Comparison of ENCODE assay signal across 17 cellular contexts in the genomic region with DNA sequence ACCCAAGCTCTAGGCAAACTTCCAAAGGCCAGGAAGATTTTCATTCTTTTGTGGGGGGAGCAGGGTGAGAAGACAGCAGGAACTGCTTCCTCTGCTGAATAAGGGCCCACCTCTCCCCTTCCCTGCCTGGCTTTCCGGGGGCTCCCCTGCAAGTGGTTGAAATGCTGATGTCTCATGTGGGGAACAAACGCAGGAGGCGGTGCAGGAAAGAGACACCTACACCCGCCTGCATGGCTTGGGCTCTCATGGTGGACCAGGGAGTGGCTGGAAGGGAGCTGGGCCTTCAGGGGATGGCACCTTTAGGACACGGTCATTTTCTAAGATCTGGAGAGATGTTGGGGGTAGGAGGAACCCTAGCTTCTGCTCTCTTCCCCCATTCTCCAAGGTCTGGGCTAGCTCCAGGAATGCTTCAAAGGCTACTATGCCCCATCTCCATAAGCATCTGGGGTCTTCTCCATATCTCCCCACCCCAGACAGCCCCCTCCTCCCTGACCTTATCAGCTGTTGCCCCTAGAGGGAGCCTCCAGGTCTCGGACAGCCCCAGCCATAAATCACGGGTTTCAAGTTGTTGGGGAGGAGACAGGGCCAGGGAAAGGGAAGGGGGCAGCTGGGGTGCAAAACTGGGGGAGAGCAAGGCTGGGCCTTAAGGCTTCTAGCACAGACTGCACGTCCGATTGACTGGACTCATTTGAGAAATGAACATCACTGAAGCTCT.
DNase-seq lines count a peak whose midpoint lies in the region; TF ChIP-seq lines count a peak whose summit lies in the region.
"Had no signal": no experiment of that assay in that cellular context is flagged by ENCODE, and none has a peak within 500 bp of the region (broad histone marks: within the 10 kb centered on the region; RNA-seq: fewer than 3 reads in every experiment).

No MANE protein-coding gene starts in this region.

- H3K4me2 ChIP-seq in Loucy (ENCODE audit: low read depth, low read length, poor library complexity, severe bottlenecking) = no peak overlapping the region

- no peaks in the 10 kb centered on the region for H3K4me1 Mint-ChIP-seq in progenitor cell of endocrine pancreas (ENCODE audit: low read depth)
- no peaks in the 10 kb centered on the region for H3K4me1 Mint-ChIP-seq in activated T-helper 1 cell treated with anti-CD3 and anti-CD28 coated beads, Interleukin-12 subunit alpha, Interleukin-12 subunit beta, Interleukin-2, Interleukin-4 antibody, amounts not matched to agents 30 ng/mL and 10 ng/mL and 1 ng/mL, durations not matched to agents 14 hours and 24 hours and 36 hours (ENCODE audit: low read depth)
- H3K4me1 Mint-ChIP-seq: natural killer cell had no signal

- DNase-seq in GM12865 (ENCODE audit: low read depth) (no peak), brain microvascular endothelial cell (no peak), progenitor cell of endocrine pancreas (ENCODE audit: low spot score, unreplicated experiment) (no peak), transverse colon (no peak), germinal center (ENCODE audit: low spot score) (no peak)
- DNase-seq in activated T-helper 1 cell treated with anti-CD3 and anti-CD28 coated beads, Interleukin-12 subunit alpha, Interleukin-12 subunit beta, Interleukin-2, Interleukin-4 antibody, amounts not matched to agents 30 ng/mL and 10 ng/mL and 1 ng/mL, durations not matched to agents 14 hours and 24 hours and 36 hours (ENCODE audit: low spot score) = no peak
- DNase-seq: activated CD8-positive, alpha-beta T cell treated with anti-CD3 and anti-CD28 coated beads for 36 hours; activated T-cell treated with anti-CD3 and anti-CD28 coated beads, Interleukin-2, amount 50 U/mL, for 72 hours; C1 segment of cervical spinal cord; caudate nucleus; DMS79 treated with DMSO at 0.1 percent for 48 hours; effector memory CD8-positive, alpha-beta T cell; lower lobe of right lung; MV-4-11; natural killer cell; NCI-H2081 treated with DMSO at 0.1 percent for 48 hours had no signal

- no peaks in the 10 kb centered on the region for H3K9me2 ChIP-seq in Loucy (replicated peaks; ENCODE audit: low read depth, low read length)

- no peak for TF ChIP-seq EP300 in transverse colon (IDR thresholded peaks at IDR 0.05; ENCODE audit: low read depth)

- no peaks in the 10 kb centered on the region for H3K27me3 ChIP-seq in Loucy (ENCODE audit: insufficient read depth, low read length, poor library complexity, severe bottlenecking)
- peaks cover 5% of the 10 kb centered on the region for H3K27me3 ChIP-seq in brain microvascular endothelial cell (replicated peaks)
- H3K27me3 ChIP-seq in transverse colon = peaks cover 3% of the 10 kb centered on the region

- H3K36me3 Mint-ChIP-seq in progenitor cell of endocrine pancreas (ENCODE audit: insufficient read depth) = peaks cover 4% of the 10 kb centered on the region
- H3K36me3 Mint-ChIP-seq in activated T-helper 1 cell treated with anti-CD3 and anti-CD28 coated beads, Interleukin-12 subunit alpha, Interleukin-12 subunit beta, Interleukin-2, Interleukin-4 antibody, amounts not matched to agents 30 ng/mL and 10 ng/mL and 1 ng/mL, durations not matched to agents 14 hours and 24 hours and 36 hours (ENCODE audit: low read depth) = no peaks in the 10 kb centered on the region
- H3K36me3 Mint-ChIP-seq: natural killer cell had no signal

- H3K9ac ChIP-seq in Loucy (ENCODE audit: low read depth, low read length, poor library complexity, severe bottlenecking) = no peak overlapping the region

- no peaks in the 10 kb centered on the region for H3K4me1 ChIP-seq in Loucy (ENCODE audit: insufficient read depth, low read length, poor library complexity, severe bottlenecking)
- no peaks in the 10 kb centered on the region for H3K4me1 ChIP-seq in transverse colon
- H3K4me1 ChIP-seq: lower lobe of right lung had no signal

- H2AFZ ChIP-seq in Loucy (ENCODE audit: low read length) = no peak overlapping the region

- H3K4me3 ChIP-seq in GM12865 (ENCODE audit: low read depth, low read length) (no peak overlapping the region), Loucy (ENCODE audit: low read length, poor library complexity, severe bottlenecking) (no peak overlapping the region), brain microvascular endothelial cell (ENCODE audit: low read depth, low read length) (no peak overlapping the region), transverse colon (no peak overlapping the region)
- H3K4me3 ChIP-seq: lower lobe of right lung had no signal

- no peaks in the 10 kb centered on the region for H3K27me3 Mint-ChIP-seq in progenitor cell of endocrine pancreas
- peaks cover 7% of the 10 kb centered on the region for H3K27me3 Mint-ChIP-seq in activated T-helper 1 cell treated with anti-CD3 and anti-CD28 coated beads, Interleukin-12 subunit alpha, Interleukin-12 subunit beta, Interleukin-2, Interleukin-4 antibody, amounts not matched to agents 30 ng/mL and 10 ng/mL and 1 ng/mL, durations not matched to agents 14 hours and 24 hours and 36 hours (ENCODE audit: insufficient read depth)

- WGBS in transverse colon (ENCODE audit: low coverage in 1 of 2), 2 donors = 72% methylated on average over 9 of the region's 9 CpGs; no CpG with 5 or more reads in 1 of the 2 donors

- intact Hi-C loops in activated T-helper 1 cell treated with anti-CD3 and anti-CD28 coated beads, Interleukin-12 subunit alpha, Interleukin-12 subunit beta, Interleukin-2, Interleukin-4 antibody, amounts not matched to agents 30 ng/mL and 10 ng/mL and 1 ng/mL, durations not matched to agents 14 hours and 24 hours and 36 hours (cut with micrococcal nuclease) = no loop called here
- intact Hi-C loops in transverse colon (cut with DNase I; ENCODE audit: low total_unique reads) = no loop called here

- no peak overlapping the region for H3K27ac Mint-ChIP-seq in progenitor cell of endocrine pancreas
- no peak overlapping the region for H3K27ac Mint-ChIP-seq in activated T-helper 1 cell treated with anti-CD3 and anti-CD28 coated beads, Interleukin-12 subunit alpha, Interleukin-12 subunit beta, Interleukin-2, Interleukin-4 antibody, amounts not matched to agents 30 ng/mL and 10 ng/mL and 1 ng/mL, durations not matched to agents 14 hours and 24 hours and 36 hours
- H3K27ac Mint-ChIP-seq: activated CD8-positive, alpha-beta T cell treated with anti-CD3 and anti-CD28 coated beads for 36 hours; activated T-cell treated with anti-CD3 and anti-CD28 coated beads, Interleukin-2, amount 50 U/mL, for 72 hours; effector memory CD8-positive, alpha-beta T cell; natural killer cell had no signal

- no peaks in the 10 kb centered on the region for H3K9me3 ChIP-seq in Loucy (ENCODE audit: insufficient read depth, low read depth, low read length)
- no peaks in the 10 kb centered on the region for H3K9me3 ChIP-seq in transverse colon
- H3K9me3 ChIP-seq: lower lobe of right lung had no signal

- H3K9me3 Mint-ChIP-seq in progenitor cell of endocrine pancreas (ENCODE audit: low read depth) = peaks cover 7% of the 10 kb centered on the region
- no peaks in the 10 kb centered on the region for H3K9me3 Mint-ChIP-seq in activated T-helper 1 cell treated with anti-CD3 and anti-CD28 coated beads, Interleukin-12 subunit alpha, Interleukin-12 subunit beta, Interleukin-2, Interleukin-4 antibody, amounts not matched to agents 30 ng/mL and 10 ng/mL and 1 ng/mL, durations not matched to agents 14 hours and 24 hours and 36 hours
- H3K9me3 Mint-ChIP-seq: activated CD8-positive, alpha-beta T cell treated with anti-CD3 and anti-CD28 coated beads for 36 hours; activated T-cell treated with anti-CD3 and anti-CD28 coated beads, Interleukin-2, amount 50 U/mL, for 72 hours; effector memory CD8-positive, alpha-beta T cell; natural killer cell had no signal

- no peak overlapping the region for H3K4me3 Mint-ChIP-seq in progenitor cell of endocrine pancreas (ENCODE audit: low read depth)
- H3K4me3 Mint-ChIP-seq in activated T-helper 1 cell treated with anti-CD3 and anti-CD28 coated beads, Interleukin-12 subunit alpha, Interleukin-12 subunit beta, Interleukin-2, Interleukin-4 antibody, amounts not matched to agents 30 ng/mL and 10 ng/mL and 1 ng/mL, durations not matched to agents 14 hours and 24 hours and 36 hours = no peak overlapping the region
- H3K4me3 Mint-ChIP-seq: activated CD8-positive, alpha-beta T cell treated with anti-CD3 and anti-CD28 coated beads for 36 hours; activated T-cell treated with anti-CD3 and anti-CD28 coated beads, Interleukin-2, amount 50 U/mL, for 72 hours; effector memory CD8-positive, alpha-beta T cell; natural killer cell had no signal

- peak; percentile 20 for TF ChIP-seq CTCF in GM12865 (IDR thresholded peaks at IDR 0.05; ENCODE audit: insufficient read depth, low read depth, low read length, missing control alignments)
- TF ChIP-seq CTCF in Loucy (conservative IDR thresholded peaks at IDR 0.05; ENCODE audit: low read length) = peak; percentile 37; the same call in 1 of the 2 replicates
- peak; percentile 36 for TF ChIP-seq CTCF in brain microvascular endothelial cell (IDR thresholded peaks at IDR 0.05; ENCODE audit: low read depth, low read length, missing control alignments)
- peak; percentile 16 for TF ChIP-seq CTCF in progenitor cell of endocrine pancreas (IDR thresholded peaks at IDR 0.05; ENCODE audit: unreplicated experiment)
- no peak for TF ChIP-seq CTCF in transverse colon (IDR thresholded peaks at IDR 0.05)

- in situ Hi-C loops in brain microvascular endothelial cell (cut with HindIII; ENCODE audit: low pct_ligation_motif_present, low sequenced_read_pairs) (no loop called here), transverse colon (cut with MboI; ENCODE audit: low pct_ligation_motif_present in 1 of 4, low pct_unique_long_range_greater_than_20kb in 1 of 4, low sequenced_read_pairs in 3 of 4) (no loop called here)

- H4K20me1 ChIP-seq in Loucy (ENCODE audit: insufficient read depth, low read length, poor library complexity, severe bottlenecking) = no peaks in the 10 kb centered on the region

- H3K36me3 ChIP-seq in Loucy (ENCODE audit: insufficient read depth, low read length) (no peaks in the 10 kb centered on the region), brain microvascular endothelial cell (replicated peaks) (no peaks in the 10 kb centered on the region), transverse colon (no peaks in the 10 kb centered on the region)
- H3K36me3 ChIP-seq: lower lobe of right lung had no signal

- TF ChIP-seq POLR2A in transverse colon (IDR thresholded peaks at IDR 0.05) = no peak

- no peaks in the 10 kb centered on the region for H3F3A ChIP-seq in Loucy (ENCODE audit: low read depth)

- H3K79me2 ChIP-seq in Loucy (ENCODE audit: insufficient read depth, low read length) = no peaks in the 10 kb centered on the region

- H3K27ac ChIP-seq in brain microvascular endothelial cell (no peak overlapping the region), transverse colon (no peak overlapping the region)
- H3K27ac ChIP-seq: lower lobe of right lung had no signal

Comparison
In these comparisons a context has a peak if more than half of its experiments do, and no peak if none do; other contexts are left out.
1. CTCF ChIP-seq: peak in GM12865 (single experiment), Loucy (single experiment), brain microvascular endothelial cell (single experiment) and progenitor cell of endocrine pancreas (single experiment); none in transverse colon (0 of 5).